35 cellular contexts compared by ENCODE assay signal in genomic region chr12:79487386-79488110, GRCh38.
"Had no signal": no experiment of that assay in that cellular context is flagged by ENCODE, and none has a peak within 500 bp of the region (broad histone marks: within the 10 kb centered on the region; RNA-seq: fewer than 3 reads in every experiment).

No MANE protein-coding gene starts in this region.

- DNase-seq: activated B cell treated with CpG ODN at 0.5 μM for 24 hours; activated CD4-positive, alpha-beta memory T cell treated with anti-CD3 and anti-CD28 coated beads for 36 hours; activated CD4-positive, alpha-beta T cell treated with anti-CD3 and anti-CD28 coated beads for 4 hours; activated CD4-positive, alpha-beta T cell treated with anti-CD3 and anti-CD28 coated beads, Interleukin-2, amount 50 U/mL, for 1 hour; activated CD4-positive, CD25-positive, alpha-beta regulatory T cell treated with anti-CD3 and anti-CD28 coated beads, Interleukin-2, amount 50 U/mL, for 72 hours; activated CD8-positive, alpha-beta memory T cell treated with anti-CD3 and anti-CD28 coated beads, Interleukin-2, amount 50 U/mL, for 4 hours; activated gamma-delta T cell treated with Interleukin-2 at 50 U/mL for 16 hours; activated naive CD4-positive, alpha-beta T cell treated with anti-CD3 and anti-CD28 coated beads for 36 hours; activated T-cell treated with anti-CD3 and anti-CD28 coated beads for 4 hours; activated T-cell treated with anti-CD3 and anti-CD28 coated beads, Interleukin-2, amount 50 U/mL, for 4 hours; amniotic stem cell; aorta; MM.1S; MV-4-11; NCI-H1092; NCI-H1436 treated with DMSO at 0.1 percent for 48 hours; NCI-H1694 treated with DMSO at 0.1 percent for 48 hours; NCI-H2029; NCI-H345; NCI-H524 treated with DMSO at 0.1 percent for 48 hours; NK-92 treated with Interleukin-12 subunit alpha and Interleukin-12 subunit beta, amount 100 ng/mL, for 24 hours; PC-9; SIG-M5; SW 1271; T-helper 1 cell; T-helper 2 cell; T-helper 9 cell had no signal

- H3K27me3 ChIP-seq: cardiac muscle cell had no signal

- ATAC-seq: activated naive CD4-positive, alpha-beta T cell treated with anti-CD3 and anti-CD28 coated beads, Interleukin-2, amount 50 U/mL, for 72 hours; activated T-cell treated with anti-CD3 and anti-CD28 coated beads, Interleukin-2, amount 50 U/mL, for 4 hours; Right ventricle myocardium inferior had no signal

- H3K9ac ChIP-seq: KMS-11 had no signal

- H3K4me1 Mint-ChIP-seq: activated B cell treated with CpG ODN at 0.5 μM for 24 hours; central memory CD8-positive, alpha-beta T cell had no signal

- H3K36me3 Mint-ChIP-seq: activated CD4-positive, alpha-beta memory T cell treated with anti-CD3 and anti-CD28 coated beads for 36 hours had no signal

- H3K36me3 ChIP-seq: cardiac muscle cell had no signal

- H3K9me3 Mint-ChIP-seq: activated naive CD4-positive, alpha-beta T cell treated with anti-CD3 and anti-CD28 coated beads for 36 hours; activated T-cell treated with anti-CD3 and anti-CD28 coated beads, Interleukin-2, amount 50 U/mL, for 4 hours had no signal

- H3K4me3 ChIP-seq: cardiac muscle cell, PC-9 had no signal

- H2AFZ ChIP-seq: PC-9 had no signal

- H3K4me3 Mint-ChIP-seq: activated B cell treated with CpG ODN at 0.5 μM for 24 hours; activated CD4-positive, alpha-beta memory T cell treated with anti-CD3 and anti-CD28 coated beads for 36 hours; activated naive CD4-positive, alpha-beta T cell treated with anti-CD3 and anti-CD28 coated beads for 36 hours; activated T-cell treated with anti-CD3 and anti-CD28 coated beads, Interleukin-2, amount 50 U/mL, for 4 hours; activated T-helper 1 cell treated with anti-CD3 and anti-CD28 coated beads, Interleukin-12 subunit alpha, Interleukin-12 subunit beta, Interleukin-2, Interleukin-4 antibody, amounts not matched to agents 30 ng/mL and 10 ng/mL and 1 ng/mL, durations not matched to agents 14 hours and 24 hours and 36 hours; central memory CD8-positive, alpha-beta T cell had no signal

- H3K27me3 Mint-ChIP-seq: activated B cell treated with CpG ODN at 0.5 μM for 24 hours; activated CD4-positive, alpha-beta memory T cell treated with anti-CD3 and anti-CD28 coated beads for 36 hours; central memory CD8-positive, alpha-beta T cell had no signal

- H3K27ac Mint-ChIP-seq: activated B cell treated with CpG ODN at 0.5 μM for 24 hours; activated CD4-positive, alpha-beta memory T cell treated with anti-CD3 and anti-CD28 coated beads for 36 hours; activated naive CD4-positive, alpha-beta T cell treated with anti-CD3 and anti-CD28 coated beads for 36 hours; activated naive CD4-positive, alpha-beta T cell treated with anti-CD3 and anti-CD28 coated beads, Interleukin-2, amount 50 U/mL, for 72 hours; activated T-helper 1 cell treated with anti-CD3 and anti-CD28 coated beads, Interleukin-12 subunit alpha, Interleukin-12 subunit beta, Interleukin-2, Interleukin-4 antibody, amounts not matched to agents 30 ng/mL and 10 ng/mL and 1 ng/mL, durations not matched to agents 14 hours and 24 hours and 36 hours had no signal

- H3K27ac ChIP-seq: cardiac muscle cell, KMS-11, PC-9, RWPE1, VCaP had no signal

- H3K4me2 ChIP-seq: KMS-11, PC-9 had no signal
